ENCODE assay signal across 29 cellular contexts in the genomic region with DNA sequence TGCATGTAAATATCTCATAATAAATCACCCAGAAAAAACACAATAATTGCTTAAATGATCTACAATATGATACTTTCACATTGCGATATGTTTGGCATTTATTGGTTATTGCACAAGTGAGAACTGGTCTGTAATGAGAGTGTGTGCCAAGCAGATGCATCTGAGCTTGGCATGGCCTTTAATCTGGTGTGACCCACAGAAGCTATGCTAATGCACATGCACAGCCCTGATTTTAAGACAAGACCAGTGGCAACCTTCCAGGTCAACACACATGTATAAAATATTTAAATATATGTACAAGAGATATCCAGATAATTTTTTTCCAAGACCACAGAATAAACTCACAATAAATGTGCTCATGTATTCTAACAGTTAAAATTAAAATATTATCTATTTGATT. TPM values are rescaled to one million over a fixed set of nuclear protein-coding genes. Genes with fewer than 3 reads are reported as not detected.
A peak's percentile ranks its signal among the peaks of the same experiment; 100 is the strongest.
DNase-seq lines count a peak whose midpoint lies in the region; ATAC-seq and TF ChIP-seq lines count a peak whose summit lies in the region.
"Had no signal": no experiment of that assay in that cellular context is flagged by ENCODE, and none has a peak within 500 bp of the region (broad histone marks: within the 10 kb centered on the region; RNA-seq: fewer than 3 reads in every experiment).

No MANE protein-coding gene starts in this region.

- peaks cover 18% of the 10 kb centered on the region for H3K9me3 Mint-ChIP-seq in glutamatergic neuron (ENCODE audit: unreplicated experiment)
- H3K9me3 Mint-ChIP-seq: activated B cell treated with CpG ODN at 0.5 μM for 24 hours; activated CD4-positive, alpha-beta T cell treated with anti-CD3 and anti-CD28 coated beads, Interleukin-2, amount 10 ng/mL, durations not matched to agents 7 days and 5 days; GM23338; IgD-negative memory B cell had no signal

- in situ Hi-C loops in HAP-1 (cut with MboI; ENCODE audit: low sequenced_read_pairs) = no loop called here

- H3K36me3 Mint-ChIP-seq in glutamatergic neuron (ENCODE audit: unreplicated experiment) = peaks cover 8% of the 10 kb centered on the region
- H3K36me3 Mint-ChIP-seq: activated naive CD4-positive, alpha-beta T cell treated with anti-CD3 and anti-CD28 coated beads, Interleukin-2, amount 50 U/mL, for 72 hours; CD4-positive, CD25-positive, alpha-beta regulatory T cell; IgD-negative memory B cell had no signal

- H3K27ac ChIP-seq in suprapubic skin = peak overlapping the region; percentile 79
- H3K27ac ChIP-seq: SJCRH30, spleen had no signal

- H3K4me3 ChIP-seq in suprapubic skin (no peak overlapping the region), HAP-1 (no peak overlapping the region)
- H3K4me3 ChIP-seq: GM23338, right atrium auricular region, SJCRH30, spleen, upper lobe of left lung had no signal

- TF ChIP-seq POLR2A in suprapubic skin (IDR thresholded peaks at IDR 0.05) = no peak

- 28% methylated on average over 1 of the region's 1 CpG for WGBS in suprapubic skin

- no peaks in the 10 kb centered on the region for H3K36me3 ChIP-seq in suprapubic skin
- H3K36me3 ChIP-seq in HAP-1 (replicated peaks) = no peaks in the 10 kb centered on the region
- H3K36me3 ChIP-seq: right atrium auricular region, SJCRH30, spleen, upper lobe of left lung had no signal

- TF ChIP-seq EP300 in suprapubic skin (IDR thresholded peaks at IDR 0.05) = no peak

- H3K4me1 Mint-ChIP-seq in glutamatergic neuron (ENCODE audit: low read depth, unreplicated experiment) = peaks cover 22% of the 10 kb centered on the region
- H3K4me1 Mint-ChIP-seq: activated B cell treated with CpG ODN at 0.5 μM for 24 hours; activated CD4-positive, alpha-beta T cell treated with anti-CD3 and anti-CD28 coated beads, Interleukin-2, amount 10 ng/mL, durations not matched to agents 7 days and 5 days; GM23338; IgD-negative memory B cell had no signal

- ATAC-seq in GM19467 (IDR thresholded peaks at IDR 0.05; ENCODE audit: unreplicated experiment) = no peak
- ATAC-seq: GM23338 had no signal

- DNase-seq in NCI-H2171 treated with DMSO at 0.1 percent for 48 hours (lab: John Stamatoyannopoulos, UW) = peak; percentile 49
- no peak for DNase-seq in NCI-H2171 (lab: John Stamatoyannopoulos, UW)
- DNase-seq in NCI-H748 (lab: John Stamatoyannopoulos, UW; ENCODE audit: unreplicated experiment) = peak; percentile 34
- no peak for DNase-seq in glutamatergic neuron
- DNase-seq in suprapubic skin (ENCODE audit: low spot score in 2 of 2) = no peak
- no peak for DNase-seq in cerebellar nuclear complex (lab: John Stamatoyannopoulos, UW)
- no peak for DNase-seq in HAP-1 (ENCODE audit: low spot score in 2 of 2)
- DNase-seq: activated B cell treated with CpG ODN at 0.5 μM for 24 hours; activated CD4-positive, alpha-beta T cell treated with anti-CD3 and anti-CD28 coated beads, Interleukin-2, amount 10 ng/mL, durations not matched to agents 7 days and 5 days; activated effector memory CD4-positive, alpha-beta T cell treated with Interleukin-2 at 50 U/mL for 16 hours; CD4-positive, CD25-positive, alpha-beta regulatory T cell; DND-41; mesendoderm; NCI-H1092; NCI-H187; NCI-H526 treated with DMSO at 0.1 percent for 48 hours; posterior cingulate gyrus; SJCRH30; spleen; stimulated activated CD4-positive, alpha-beta T cell treated with anti-CD3 and anti-CD28 coated beads, Interleukin-2, amount 100 ng/mL, for 24 hours; stimulated activated CD8-positive, alpha-beta memory T cell treated with anti-CD3 and anti-CD28 coated beads, Interleukin-4, amount 100 ng/mL, for 48 hours; upper lobe of left lung had no signal

- H3K27ac Mint-ChIP-seq in glutamatergic neuron (ENCODE audit: unreplicated experiment) = peak overlapping the region; percentile 98
- H3K27ac Mint-ChIP-seq: activated B cell treated with CpG ODN at 0.5 μM for 24 hours; activated CD4-positive, alpha-beta T cell treated with anti-CD3 and anti-CD28 coated beads, Interleukin-2, amount 10 ng/mL, durations not matched to agents 7 days and 5 days; GM23338 had no signal

- TF ChIP-seq CTCF in glutamatergic neuron (IDR thresholded peaks at IDR 0.05; ENCODE audit: partially characterized antibody, unreplicated experiment) = no peak
- TF ChIP-seq CTCF in suprapubic skin (IDR thresholded peaks at IDR 0.05) = no peak

- peaks cover 10% of the 10 kb centered on the region for H3K27me3 Mint-ChIP-seq in glutamatergic neuron (ENCODE audit: unreplicated experiment)

- H3K9me3 ChIP-seq in suprapubic skin (no peaks in the 10 kb centered on the region), HAP-1 (no peaks in the 10 kb centered on the region)
- H3K9me3 ChIP-seq: right atrium auricular region, SJCRH30, spleen, upper lobe of left lung had no signal

- H3K27me3 ChIP-seq in suprapubic skin = no peaks in the 10 kb centered on the region
- no peaks in the 10 kb centered on the region for H3K27me3 ChIP-seq in HAP-1 (ENCODE audit: low read depth)
- H3K27me3 ChIP-seq: right atrium auricular region, SJCRH30, spleen, upper lobe of left lung had no signal

- H3K4me3 Mint-ChIP-seq in glutamatergic neuron (ENCODE audit: unreplicated experiment) = no peak overlapping the region
- H3K4me3 Mint-ChIP-seq: activated B cell treated with CpG ODN at 0.5 μM for 24 hours; activated CD4-positive, alpha-beta T cell treated with anti-CD3 and anti-CD28 coated beads, Interleukin-2, amount 10 ng/mL, durations not matched to agents 7 days and 5 days; CD4-positive, CD25-positive, alpha-beta regulatory T cell; GM23338; IgD-negative memory B cell had no signal

- peaks cover 47% of the 10 kb centered on the region for H3K4me1 ChIP-seq in suprapubic skin
- no peaks in the 10 kb centered on the region for H3K4me1 ChIP-seq in HAP-1
- H3K4me1 ChIP-seq: right atrium auricular region, SJCRH30, spleen had no signal

RNA-seq across cellular contexts. Expression of a gene that starts 42.7 kb away (rescaled TPM):
- total RNA-seq in glutamatergic neuron (ENCODE audit: unreplicated experiment) (0.20 TPM), suprapubic skin (under 1 TPM in 2 of 4 donors, not detected in 2; 0.45 to 0.62 TPM)
- total RNA-seq: activated B cell treated with CpG ODN at 0.5 μM for 24 hours; activated CD4-positive, alpha-beta T cell treated with anti-CD3 and anti-CD28 coated beads, Interleukin-2, amount 10 ng/mL, durations not matched to agents 7 days and 5 days; spleen; subcutaneous adipose tissue had no signal

RNA-seq across cellular contexts. Expression of a gene that starts 49.2 kb away (rescaled TPM):
- total RNA-seq in glutamatergic neuron (ENCODE audit: unreplicated experiment) (93.8 TPM), suprapubic skin (10 to 100 TPM; 30.4 to 74.3 (median 42.8) TPM)

RNA-seq across cellular contexts. Expression of a gene that starts 55.6 kb away (rescaled TPM):
- total RNA-seq in glutamatergic neuron (ENCODE audit: unreplicated experiment) (not detected), suprapubic skin (1 to 10 TPM in 3 of 4 donors, under 1 TPM in 1; 0.64 to 5.7 (median 3.3) TPM)
- total RNA-seq: A172; activated B cell treated with CpG ODN at 0.5 μM for 24 hours; activated CD4-positive, alpha-beta T cell treated with anti-CD3 and anti-CD28 coated beads, Interleukin-2, amount 10 ng/mL, durations not matched to agents 7 days and 5 days; SJCRH30 had no signal

Comparison
In these comparisons a context has a peak if more than half of its experiments do, and no peak if none do; other contexts are left out.
1. DNase-seq: peak in NCI-H2171 treated with DMSO at 0.1 percent for 48 hours (single experiment) and NCI-H748 (single experiment); none in NCI-H2171 (single experiment), glutamatergic neuron (single experiment), suprapubic skin (0 of 2), cerebellar nuclear complex (0 of 2) and HAP-1 (0 of 2).